ENCODE assay signal across 7 cellular contexts in genomic region chr7:150941983-150942590, GRCh38. TPM values are rescaled to one million over a fixed set of nuclear protein-coding genes. Genes with fewer than 3 reads are reported as not detected.
DNase-seq lines count a peak whose midpoint lies in the region; ATAC-seq, FAIRE-seq and TF ChIP-seq lines count a peak whose summit lies in the region.

No MANE protein-coding gene starts in this region.

- H3K9me3 Mint-ChIP-seq in glutamatergic neuron (ENCODE audit: unreplicated experiment): peaks cover 5% of the 10 kb centered on the region

- H4K91ac ChIP-seq in neuronal stem cell (ENCODE audit: low read depth, low read length, poor library complexity): no peak overlapping the region

- H3K23ac ChIP-seq in neuronal stem cell (ENCODE audit: low read depth, low read length, poor library complexity): peak overlapping the region; percentile 50

- H3K79me1 ChIP-seq in neuronal stem cell (ENCODE audit: low read depth, low read length): no peaks in the 10 kb centered on the region

- H3K27ac ChIP-seq in neuronal stem cell (replicated peaks; ENCODE audit: low read length): no peak overlapping the region

- peak overlapping the region; percentile 52 for H2BK12ac ChIP-seq in neuronal stem cell (ENCODE audit: low read length)

- DNase-seq in NCI-H69 (lab: John Stamatoyannopoulos, UW) (peak; percentile 84), neuronal stem cell (ENCODE audit: low spot score) (no peak), D721Med (ENCODE audit: insufficient read length, low spot score) (no peak), glutamatergic neuron (no peak)
- DNase-seq in activated naive CD4-positive, alpha-beta T cell treated with anti-CD3 and anti-CD28 coated beads, Interleukin-2, amount 50 U/mL, for 16 hours: peak; percentile 46

- H3K36me3 ChIP-seq in neuronal stem cell (replicated peaks in 1 of 2; ENCODE audit: control insufficient read depth in 2 of 2, insufficient read depth in 2 of 2, low read length in 2 of 2): no peaks in the 10 kb centered on the region

- no peak overlapping the region for H3K4me3 ChIP-seq in neuronal stem cell (ENCODE audit: low read length in 2 of 2)

- no peaks in the 10 kb centered on the region for H3K36me3 Mint-ChIP-seq in glutamatergic neuron (ENCODE audit: unreplicated experiment)

- H3K18ac ChIP-seq in neuronal stem cell (ENCODE audit: low read length): peak overlapping the region; percentile 15

- H3K9me3 ChIP-seq in neuronal stem cell (replicated peaks in 1 of 2; ENCODE audit: control insufficient read depth in 2 of 2, insufficient read depth in 1 of 2, low read depth in 1 of 2, low read length in 2 of 2): no peaks in the 10 kb centered on the region

- H3K4ac ChIP-seq in neuronal stem cell (ENCODE audit: low read length): no peak overlapping the region

- H2BK120ac ChIP-seq in neuronal stem cell (ENCODE audit: low read depth, low read length): no peak overlapping the region

- H4K8ac ChIP-seq in neuronal stem cell (ENCODE audit: low read depth, low read length): peak overlapping the region; percentile 84

- H3K4me2 ChIP-seq in neuronal stem cell (ENCODE audit: insufficient read depth, low read length, poor library complexity, severe bottlenecking): no peak overlapping the region

- no peak for TF ChIP-seq CTCF in D721Med (IDR thresholded peaks at IDR 0.05; ENCODE audit: insufficient read depth, missing control alignments)
- TF ChIP-seq CTCF in glutamatergic neuron (IDR thresholded peaks at IDR 0.05; ENCODE audit: partially characterized antibody, unreplicated experiment): no peak

- H2AFZ ChIP-seq in neuronal stem cell (ENCODE audit: low read length): peak overlapping the region; percentile 34

- peak overlapping the region; percentile 12 for H2AK5ac ChIP-seq in neuronal stem cell (ENCODE audit: low read depth, low read length)

- H3K27me3 ChIP-seq in neuronal stem cell (ENCODE audit: control insufficient read depth in 3 of 3, insufficient read depth in 3 of 3, low read depth in 1 of 3, low read length in 3 of 3): peaks cover 0 to 25% (median 0%) of the 10 kb centered on the region in 3 experiments

- H3K14ac ChIP-seq in neuronal stem cell (ENCODE audit: low read length): peak overlapping the region; percentile 47

- H2BK5ac ChIP-seq in neuronal stem cell (ENCODE audit: low read length): no peak overlapping the region

- WGBS in neuronal stem cell (ENCODE audit: extremely low coverage in 2 of 2, insufficient read length in 2 of 2, insufficient replicate concordance in 1 of 2), 2 donors: no CpG with 5 or more reads among the region's 14 CpGs

- peaks cover 14% of the 10 kb centered on the region for H3K4me1 Mint-ChIP-seq in glutamatergic neuron (ENCODE audit: low read depth, unreplicated experiment)

- peaks cover 2% of the 10 kb centered on the region for H3K27me3 Mint-ChIP-seq in glutamatergic neuron (ENCODE audit: unreplicated experiment)

- H3K4me1 ChIP-seq in neuronal stem cell (ENCODE audit: control insufficient read depth in 2 of 2, insufficient read depth in 1 of 2, low read depth in 1 of 2, low read length in 2 of 2): peaks cover 10 to 13% of the 10 kb centered on the region in 2 donors

- no peak for FAIRE-seq in D721Med (lab: Jason Lieb, UNC)

- H3K9ac ChIP-seq in neuronal stem cell (ENCODE audit: low read depth, low read length, poor library complexity): peak overlapping the region; percentile 61

- no peak overlapping the region for H3K4me3 Mint-ChIP-seq in glutamatergic neuron (ENCODE audit: unreplicated experiment)

- ATAC-seq in GM21825 (IDR thresholded peaks at IDR 0.05; ENCODE audit: unreplicated experiment) (peak; percentile 58), GM18861 (IDR thresholded peaks at IDR 0.05; ENCODE audit: unreplicated experiment) (no peak)

- H3K27ac Mint-ChIP-seq in glutamatergic neuron (ENCODE audit: unreplicated experiment): no peak overlapping the region

- H2BK15ac ChIP-seq in neuronal stem cell (ENCODE audit: low read length): peak overlapping the region; percentile 63

RNA-seq across cellular contexts. Expression of gene KCNH2, which starts 36.0 kb away (rescaled TPM):
- polyA plus RNA-seq in neuronal stem cell (2013, experiment 1 of 2): 9.1 TPM
- 9.1 TPM for polyA plus RNA-seq in neuronal stem cell (2013, experiment 2 of 2)
- total RNA-seq in glutamatergic neuron (ENCODE audit: unreplicated experiment): 73.7 TPM

RNA-seq across cellular contexts. Expression of gene NOS3, which starts 48.7 kb away (rescaled TPM):
- polyA plus RNA-seq in neuronal stem cell (2013, experiment 1 of 2): 5.4 TPM
- 5.6 TPM for polyA plus RNA-seq in neuronal stem cell (2013, experiment 2 of 2)
- total RNA-seq in glutamatergic neuron (ENCODE audit: unreplicated experiment): 0.86 TPM

Comparison
In these comparisons a context has a peak if more than half of its experiments do, and no peak if none do; other contexts are left out.
1. DNase-seq: peak in NCI-H69 (single experiment) and activated naive CD4-positive, alpha-beta T cell treated with anti-CD3 and anti-CD28 coated beads, Interleukin-2, amount 50 U/mL, for 16 hours (single experiment); none in neuronal stem cell (single experiment), D721Med (single experiment) and glutamatergic neuron (single experiment).